Comparison of ENCODE assay signal across 1 cellular context in genomic region chr14:99566390-99567354, GRCh38.
TF ChIP-seq lines count a peak whose summit lies in the region.

No MANE protein-coding gene starts in this region.

TF ChIP-seq in IMR-90, 13 proteins besides CTCF, POLR2A, EP300 and RAD21:
- TF ChIP-seq MAZ (IDR thresholded peaks at IDR 0.05; ENCODE audit: borderline replicate concordance, low read depth, low read length) (no peak), BHLHE40 (IDR thresholded peaks at IDR 0.05; ENCODE audit: low read depth, low read length) (no peak), MXI1 (IDR thresholded peaks at IDR 0.05; ENCODE audit: borderline replicate concordance, low read depth, low read length) (no peak), SMC3 (IDR thresholded peaks at IDR 0.05; ENCODE audit: low read depth, low read length) (no peak), NFE2L2 (IDR thresholded peaks at IDR 0.05; ENCODE audit: low read depth, low read length) (no peak), MAFK (IDR thresholded peaks at IDR 0.05; ENCODE audit: low read depth, low read length) (no peak)
